In the genomic region with DNA sequence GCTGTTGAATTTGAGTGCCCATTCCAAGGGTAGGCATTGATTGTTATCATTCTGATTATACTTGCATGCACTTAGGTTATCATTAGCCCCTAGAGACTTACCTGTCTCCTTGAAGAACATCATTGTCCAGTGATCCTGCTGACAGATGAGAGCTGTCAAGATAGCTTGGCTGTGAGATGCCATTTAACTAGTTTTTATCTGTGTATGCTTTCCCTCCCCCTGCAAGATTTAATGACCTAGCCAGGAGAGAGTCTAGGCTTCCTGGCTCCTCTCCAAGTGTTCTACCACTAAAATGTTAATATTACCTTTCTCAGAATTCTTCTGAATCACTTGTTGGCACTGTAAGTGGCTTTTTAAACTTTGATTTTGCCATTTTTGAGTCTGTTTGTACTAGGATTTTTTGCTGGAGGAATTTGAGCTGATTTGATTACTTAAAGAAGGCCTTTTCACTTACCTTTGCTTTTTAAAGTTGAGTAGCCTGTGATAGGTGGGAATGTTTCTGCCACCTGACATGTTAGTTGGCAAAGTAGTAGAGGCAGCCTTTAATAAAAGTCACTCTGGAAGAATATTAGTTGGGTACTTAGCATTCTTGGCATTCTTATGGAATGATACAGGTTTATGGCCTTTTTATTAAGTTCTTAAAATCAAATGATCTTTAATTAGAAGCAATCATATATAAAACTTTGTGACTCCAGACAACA, we compare ENCODE assay signal across 11 cellular contexts. TPM values are rescaled to one million over a fixed set of nuclear protein-coding genes. Genes with fewer than 3 reads are reported as not detected.
DNase-seq lines count a peak whose midpoint lies in the region; ATAC-seq, FAIRE-seq and TF ChIP-seq lines count a peak whose summit lies in the region.
"Had no signal": no experiment of that assay in that cellular context is flagged by ENCODE, and none has a peak within 500 bp of the region (broad histone marks: within the 10 kb centered on the region; RNA-seq: fewer than 3 reads in every experiment).

No MANE protein-coding gene starts in this region.

- no peak overlapping the region for H2AFZ ChIP-seq in SK-N-SH (ENCODE audit: low read depth)

- H3K36me3 Mint-ChIP-seq in activated T-cell treated with anti-CD3 and anti-CD28 coated beads, Interleukin-2, amount 50 U/mL, for 24 hours (ENCODE audit: low read depth): no peaks in the 10 kb centered on the region
- H3K36me3 Mint-ChIP-seq in type B pancreatic cell: no peaks in the 10 kb centered on the region

- intact Hi-C loops in kidney (cut with DNase I): no loop called here

- peaks cover 97% of the 10 kb centered on the region for H3K79me2 ChIP-seq in SK-N-SH (ENCODE audit: insufficient read depth)

- no peak for DNase-seq in activated T-cell treated with anti-CD3 and anti-CD28 coated beads, Interleukin-2, amount 50 U/mL, for 24 hours
- no peak for DNase-seq in activated T-cell treated with anti-CD3 and anti-CD28 coated beads for 4 hours
- DNase-seq in SK-N-SH: no peak
- no peak for DNase-seq in kidney
- DNase-seq in type B pancreatic cell (ENCODE audit: extremely low spot score, unreplicated experiment): no peak
- DNase-seq in iPS-NIHi11 (ENCODE audit: low spot score): no peak
- no peak for DNase-seq in SKM-1 treated with dmso at 0.1 percent for 144 hours (lab: John Stamatoyannopoulos, UW; ENCODE audit: unreplicated experiment)
- DNase-seq: activated CD4-positive, alpha-beta T cell treated with anti-CD3 and anti-CD28 coated beads for 1 hour; activated naive CD4-positive, alpha-beta T cell treated with Interleukin-2 at 50 U/mL for 16 hours; NCI-H1694 had no signal

- H3K4me2 ChIP-seq in SK-N-SH: peak overlapping the region; percentile 43

- no peak for TF ChIP-seq RAD21 in SK-N-SH (IDR thresholded peaks at IDR 0.05; ENCODE audit: low read length)

- TF ChIP-seq EP300 in SK-N-SH (IDR thresholded peaks at IDR 0.05; ENCODE audit: borderline replicate concordance in 1 of 2, low read depth in 1 of 2, low read length in 1 of 2): 0 out of 4 replicates have a peak, but pooled peaks have one; percentile 7 to 23

- H3F3A ChIP-seq in SK-N-SH (replicated peaks; ENCODE audit: insufficient read depth): peaks cover 47% of the 10 kb centered on the region

- CTCF ChIA-PET in SK-N-SH (lab: Yijun Ruan, JAX): interaction anchor here (0.6 to 2.5 kb wide), 2 partner anchors 89 to 1209 kb away, joined by 3 to 6 read pairs; no protein-coding TSS in a partner anchor

- no peak overlapping the region for H3K4me3 ChIP-seq in SK-N-SH (ENCODE audit: low read depth in 2 of 2, low read length in 1 of 2)
- H3K4me3 ChIP-seq in kidney (ENCODE audit: low read length in 2 of 2): peak overlapping the region in 1 of 2 donors; percentile 12

- no peak for ATAC-seq in GM18511 (IDR thresholded peaks at IDR 0.05; ENCODE audit: unreplicated experiment)

- H3K9me2 ChIP-seq in SK-N-SH: no peaks in the 10 kb centered on the region

- no peak overlapping the region for H3K4me3 Mint-ChIP-seq in activated T-cell treated with anti-CD3 and anti-CD28 coated beads, Interleukin-2, amount 50 U/mL, for 24 hours
- peak overlapping the region; percentile 52 for H3K4me3 Mint-ChIP-seq in type B pancreatic cell

- POLR2A ChIA-PET in SK-N-SH (lab: Yijun Ruan, JAX): no interaction called here

- H3K4me1 ChIP-seq in SK-N-SH (ENCODE audit: control insufficient read depth in 1 of 2, insufficient read depth in 2 of 2, low read depth in 1 of 2, low read length in 1 of 2) (peaks cover 36 to 52% of the 10 kb centered on the region in 2 experiments), kidney (ENCODE audit: control insufficient read depth in 1 of 2, insufficient read depth in 1 of 2, low read depth in 1 of 2, low read length in 2 of 2) (peaks cover 31 to 37% of the 10 kb centered on the region in 2 donors)

- H3K9me3 ChIP-seq in SK-N-SH (no peaks in the 10 kb centered on the region), kidney (ENCODE audit: control insufficient read depth in 1 of 2, low read length in 2 of 2) (no peaks in the 10 kb centered on the region)

- peaks cover 49% of the 10 kb centered on the region for H3K4me1 Mint-ChIP-seq in activated T-cell treated with anti-CD3 and anti-CD28 coated beads, Interleukin-2, amount 50 U/mL, for 24 hours (ENCODE audit: low read depth)
- peaks cover 56% of the 10 kb centered on the region for H3K4me1 Mint-ChIP-seq in type B pancreatic cell (ENCODE audit: unreplicated experiment)

- H3K27ac Mint-ChIP-seq in activated T-cell treated with anti-CD3 and anti-CD28 coated beads, Interleukin-2, amount 50 U/mL, for 24 hours: peak overlapping the region; percentile 3
- peak overlapping the region; percentile 92 for H3K27ac Mint-ChIP-seq in type B pancreatic cell

- H3K36me3 ChIP-seq in SK-N-SH (replicated peaks in 1 of 2; ENCODE audit: control insufficient read depth in 1 of 2, insufficient read depth in 2 of 2, low read length in 1 of 2): no peaks in the 10 kb centered on the region
- H3K36me3 ChIP-seq in kidney (ENCODE audit: control insufficient read depth in 1 of 2, insufficient read depth in 2 of 2, low read length in 2 of 2): no peaks in the 10 kb centered on the region

- no peaks in the 10 kb centered on the region for H3K9me3 Mint-ChIP-seq in activated T-cell treated with anti-CD3 and anti-CD28 coated beads, Interleukin-2, amount 50 U/mL, for 24 hours
- H3K9me3 Mint-ChIP-seq in type B pancreatic cell: no peaks in the 10 kb centered on the region

- H3K27me3 ChIP-seq in SK-N-SH (ENCODE audit: insufficient read depth): no peaks in the 10 kb centered on the region

- FAIRE-seq in kidney (lab: Jason Lieb, UNC): no peak

- peaks cover 96% of the 10 kb centered on the region for H4K20me1 ChIP-seq in SK-N-SH (ENCODE audit: insufficient read depth)

- H3K9ac ChIP-seq in SK-N-SH (peak overlapping the region; percentile 3; the same call in 1 of the 2 replicates), kidney (ENCODE audit: low read length in 2 of 2) (no peak overlapping the region)

- no peaks in the 10 kb centered on the region for H3K27me3 Mint-ChIP-seq in activated T-cell treated with anti-CD3 and anti-CD28 coated beads, Interleukin-2, amount 50 U/mL, for 24 hours
- no peaks in the 10 kb centered on the region for H3K27me3 Mint-ChIP-seq in type B pancreatic cell

- TF ChIP-seq CTCF in SK-N-SH (IDR thresholded peaks at IDR 0.05) (no peak), kidney (IDR thresholded peaks at IDR 0.05; ENCODE audit: borderline replicate concordance, extremely low read depth, insufficient read depth) (no peak), type B pancreatic cell (conservative IDR thresholded peaks at IDR 0.05) (no peak)

- H3K27ac ChIP-seq in SK-N-SH (ENCODE audit: low read depth in 2 of 2, low read length in 1 of 2) (peak overlapping the region; percentile 66 to 71; a peak in 3 of 4 replicates), kidney (ENCODE audit: low read depth in 2 of 2, low read length in 2 of 2) (peak overlapping the region; percentile 48 to 79)

TF ChIP-seq in SK-N-SH, 30 proteins besides CTCF, POLR2A, EP300 and RAD21:
- 0 out of 2 replicates have a peak, but pooled peaks have one; percentile 15 for TF ChIP-seq FOSL2 (IDR thresholded peaks at IDR 0.05; ENCODE audit: borderline replicate concordance, low read depth)
- TF ChIP-seq RFX5 (IDR thresholded peaks at IDR 0.05; ENCODE audit: low read length): no peak
- peak; percentile 58 for TF ChIP-seq TEAD4 (IDR thresholded peaks at IDR 0.05; ENCODE audit: borderline replicate concordance, insufficient read depth)
- TF ChIP-seq MEF2A (IDR thresholded peaks at IDR 0.05; ENCODE audit: borderline replicate concordance, low read depth): no peak
- peak; percentile 42; the same call in 1 of the 2 replicates for TF ChIP-seq RXRA (IDR thresholded peaks at IDR 0.05; ENCODE audit: borderline replicate concordance, low read depth)
- peak; percentile 9; the same call in 1 of the 2 replicates for TF ChIP-seq POLR2AphosphoS5 (IDR thresholded peaks at IDR 0.05; ENCODE audit: low read depth, low read length)
- TF ChIP-seq, protein P1, sequence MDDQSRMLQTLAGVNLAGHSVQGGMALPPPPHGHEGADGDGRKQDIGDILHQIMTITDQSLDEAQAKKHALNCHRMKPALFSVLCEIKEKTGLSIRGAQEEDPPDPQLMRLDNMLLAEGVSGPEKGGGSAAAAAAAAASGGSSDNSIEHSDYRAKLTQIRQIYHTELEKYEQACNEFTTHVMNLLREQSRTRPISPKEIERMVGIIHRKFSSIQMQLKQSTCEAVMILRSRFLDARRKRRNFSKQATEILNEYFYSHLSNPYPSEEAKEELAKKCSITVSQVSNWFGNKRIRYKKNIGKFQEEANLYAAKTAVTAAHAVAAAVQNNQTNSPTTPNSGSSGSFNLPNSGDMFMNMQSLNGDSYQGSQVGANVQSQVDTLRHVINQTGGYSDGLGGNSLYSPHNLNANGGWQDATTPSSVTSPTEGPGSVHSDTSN (IDR thresholded peaks at IDR 0.05): peak; percentile 79
- TF ChIP-seq, protein P2, sequence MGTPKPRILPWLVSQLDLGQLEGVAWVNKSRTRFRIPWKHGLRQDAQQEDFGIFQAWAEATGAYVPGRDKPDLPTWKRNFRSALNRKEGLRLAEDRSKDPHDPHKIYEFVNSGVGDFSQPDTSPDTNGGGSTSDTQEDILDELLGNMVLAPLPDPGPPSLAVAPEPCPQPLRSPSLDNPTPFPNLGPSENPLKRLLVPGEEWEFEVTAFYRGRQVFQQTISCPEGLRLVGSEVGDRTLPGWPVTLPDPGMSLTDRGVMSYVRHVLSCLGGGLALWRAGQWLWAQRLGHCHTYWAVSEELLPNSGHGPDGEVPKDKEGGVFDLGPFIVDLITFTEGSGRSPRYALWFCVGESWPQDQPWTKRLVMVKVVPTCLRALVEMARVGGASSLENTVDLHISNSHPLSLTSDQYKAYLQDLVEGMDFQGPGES (IDR thresholded peaks at IDR 0.05; ENCODE audit: low read depth, low read length): no peak
- no peak; the same call in 1 of the 2 replicates for TF ChIP-seq SIN3A (IDR thresholded peaks at IDR 0.05; ENCODE audit: borderline replicate concordance, low read depth, low read length)
- TF ChIP-seq NRF1 (IDR thresholded peaks at IDR 0.05; ENCODE audit: low read depth, low read length): no peak
- peak; percentile 81; the same call in 1 of the 2 replicates for TF ChIP-seq NFIC (IDR thresholded peaks at IDR 0.05; ENCODE audit: borderline replicate concordance)

RNA-seq across cellular contexts. Expression of a gene that starts 41.1 kb away (rescaled TPM):
- polyA plus RNA-seq in SK-N-SH (2012; rRNA removed) (19.7 and 25.1 TPM in 2 replicates), kidney (ENCODE audit: insufficient read depth, low read depth, low replicate concordance) (14.0 TPM)
- polyA plus RNA-seq in SK-N-SH (2012; cell fraction: cytosol; rRNA removed): 16.2 and 21.9 TPM in 2 replicates
- polyA plus RNA-seq in SK-N-SH (2012; cell fraction: nucleus; rRNA removed): 21.0 and 26.2 TPM in 2 replicates
- total RNA-seq in kidney (53.6 TPM), type B pancreatic cell (ENCODE audit: low replicate concordance) (54.1 and 72.3 TPM in 2 replicates)

RNA-seq across cellular contexts. Expression of a gene that starts 51.2 kb away (rescaled TPM):
- polyA plus RNA-seq in SK-N-SH (2012; rRNA removed) (380 and 565 TPM in 2 replicates), kidney (ENCODE audit: insufficient read depth, low read depth, low replicate concordance) (226 TPM)
- polyA plus RNA-seq in SK-N-SH (2012; cell fraction: cytosol; rRNA removed): 343 and 389 TPM in 2 replicates
- 163 and 226 TPM in 2 replicates for polyA plus RNA-seq in SK-N-SH (2012; cell fraction: nucleus; rRNA removed)
- total RNA-seq in kidney (105 TPM), type B pancreatic cell (ENCODE audit: low replicate concordance) (128 and 135 TPM in 2 replicates)
